ENCODE assay signal across 1 cellular context in genomic region chr2:131039908-131040660, GRCh38.
TF ChIP-seq lines count a peak whose summit lies in the region.

No MANE protein-coding gene starts in this region.

TF ChIP-seq in IMR-90, 13 proteins besides CTCF, POLR2A, EP300 and RAD21 (continued from another document):
- TF ChIP-seq NFE2L2 (IDR thresholded peaks at IDR 0.05; ENCODE audit: low read depth, low read length) (no peak), RCOR1 (IDR thresholded peaks at IDR 0.05; ENCODE audit: insufficient replicate concordance, low read length) (no peak), SMC3 (IDR thresholded peaks at IDR 0.05; ENCODE audit: low read depth, low read length) (no peak), FOS (IDR thresholded peaks at IDR 0.05; ENCODE audit: low read depth, low read length) (no peak), CHD1 (IDR thresholded peaks at IDR 0.05; ENCODE audit: low read depth, low read length) (no peak)
